ENCODE assay signal across 13 cellular contexts in genomic region chr3:127728417-127728816, GRCh38.
"Had no signal": no experiment of that assay in that cellular context is flagged by ENCODE, and none has a peak within 500 bp of the region (broad histone marks: within the 10 kb centered on the region; RNA-seq: fewer than 3 reads in every experiment).

No MANE protein-coding gene starts in this region.

- H3K36me3 ChIP-seq: sigmoid colon, upper lobe of left lung had no signal

- H3K4me3 Mint-ChIP-seq: activated CD8-positive, alpha-beta T cell treated with anti-CD3 and anti-CD28 coated beads, Interleukin-2, amount 10 ng/mL, durations not matched to agents 7 days and 5 days; activated naive CD8-positive, alpha-beta T cell treated with anti-CD3 and anti-CD28 coated beads, Interleukin-2, amount 10 ng/mL, durations not matched to agents 7 days and 5 days; endodermal cell; nephron had no signal

- H3K27me3 ChIP-seq: sigmoid colon, upper lobe of left lung had no signal

- H3K9me3 ChIP-seq: sigmoid colon, upper lobe of left lung had no signal

- DNase-seq: activated CD4-positive, alpha-beta T cell treated with anti-CD3 and anti-CD28 coated beads for 48 hours; activated CD8-positive, alpha-beta memory T cell treated with anti-CD3 and anti-CD28 coated beads, Interleukin-2, amount 50 U/mL, for 48 hours; activated CD8-positive, alpha-beta T cell treated with anti-CD3 and anti-CD28 coated beads, Interleukin-2, amount 10 ng/mL, durations not matched to agents 7 days and 5 days; activated naive CD8-positive, alpha-beta T cell treated with anti-CD3 and anti-CD28 coated beads, Interleukin-2, amount 10 ng/mL, durations not matched to agents 7 days and 5 days; anterior cingulate cortex; cerebellar nuclear complex; endodermal cell; sigmoid colon; stimulated activated CD4-positive, alpha-beta T cell treated with anti-CD3 and anti-CD28 coated beads, Interleukin-2, amount 100 ng/mL, for 24 hours; stimulated activated naive CD8-positive, alpha-beta T cell treated with anti-CD3 and anti-CD28 coated beads, Interleukin-15, Interleukin-2, amounts not matched to agents 100 U/mL and 50 U/mL, for 24 hours; upper lobe of left lung had no signal

- ATAC-seq: activated CD8-positive, alpha-beta T cell treated with anti-CD3 and anti-CD28 coated beads, Interleukin-2, amount 10 ng/mL, durations not matched to agents 7 days and 5 days; left colon; stimulated activated naive CD8-positive, alpha-beta T cell treated with anti-CD3 and anti-CD28 coated beads, Interleukin-15, Interleukin-2, amounts not matched to agents 100 U/mL and 50 U/mL, for 24 hours had no signal

- H3K4me1 Mint-ChIP-seq: activated naive CD8-positive, alpha-beta T cell treated with anti-CD3 and anti-CD28 coated beads, Interleukin-2, amount 10 ng/mL, durations not matched to agents 7 days and 5 days had no signal

- H3K27ac Mint-ChIP-seq: activated CD8-positive, alpha-beta T cell treated with anti-CD3 and anti-CD28 coated beads, Interleukin-2, amount 10 ng/mL, durations not matched to agents 7 days and 5 days; activated naive CD8-positive, alpha-beta T cell treated with anti-CD3 and anti-CD28 coated beads, Interleukin-2, amount 10 ng/mL, durations not matched to agents 7 days and 5 days; endodermal cell had no signal

- H3K4me3 ChIP-seq: sigmoid colon, upper lobe of left lung had no signal

- H3K27ac ChIP-seq: sigmoid colon, upper lobe of left lung had no signal

- H3K36me3 Mint-ChIP-seq: activated naive CD8-positive, alpha-beta T cell treated with anti-CD3 and anti-CD28 coated beads, Interleukin-2, amount 10 ng/mL, durations not matched to agents 7 days and 5 days had no signal

- H3K9me3 Mint-ChIP-seq: activated naive CD8-positive, alpha-beta T cell treated with anti-CD3 and anti-CD28 coated beads, Interleukin-2, amount 10 ng/mL, durations not matched to agents 7 days and 5 days; endodermal cell had no signal
